2 cellular contexts compared by ENCODE assay signal in the genomic region with DNA sequence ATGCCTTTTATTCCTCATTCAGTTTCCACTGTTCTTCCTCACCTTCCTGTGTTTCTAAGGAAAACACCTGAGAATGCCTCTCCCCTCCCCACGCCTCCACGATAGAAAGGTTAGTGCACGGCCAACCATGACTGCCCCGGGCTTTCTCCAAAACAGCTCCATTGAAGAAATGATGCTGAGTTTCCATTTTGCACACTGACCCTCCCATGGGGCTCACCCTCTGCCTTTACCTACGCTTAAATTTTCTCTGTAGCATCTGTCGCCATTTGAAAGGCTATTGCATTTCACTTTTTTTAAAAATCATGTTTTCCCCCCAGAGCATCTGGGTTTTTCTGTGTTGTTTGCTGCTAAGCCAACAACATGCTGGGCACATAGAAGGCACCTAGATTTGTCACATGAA.
TF ChIP-seq lines count a peak whose summit lies in the region.

No MANE protein-coding gene starts in this region.

TF ChIP-seq in HCT116, 20 proteins besides CTCF, POLR2A, EP300 and RAD21:
- TF ChIP-seq ZNF274 (IDR thresholded peaks at IDR 0.05; ENCODE audit: low read depth, low read length): no peak
- no peak for TF ChIP-seq ELF1 (IDR thresholded peaks at IDR 0.05; ENCODE audit: borderline replicate concordance, low read depth)
- TF ChIP-seq EGR1 (IDR thresholded peaks at IDR 0.05; ENCODE audit: low read depth): no peak
- TF ChIP-seq, protein P1, sequence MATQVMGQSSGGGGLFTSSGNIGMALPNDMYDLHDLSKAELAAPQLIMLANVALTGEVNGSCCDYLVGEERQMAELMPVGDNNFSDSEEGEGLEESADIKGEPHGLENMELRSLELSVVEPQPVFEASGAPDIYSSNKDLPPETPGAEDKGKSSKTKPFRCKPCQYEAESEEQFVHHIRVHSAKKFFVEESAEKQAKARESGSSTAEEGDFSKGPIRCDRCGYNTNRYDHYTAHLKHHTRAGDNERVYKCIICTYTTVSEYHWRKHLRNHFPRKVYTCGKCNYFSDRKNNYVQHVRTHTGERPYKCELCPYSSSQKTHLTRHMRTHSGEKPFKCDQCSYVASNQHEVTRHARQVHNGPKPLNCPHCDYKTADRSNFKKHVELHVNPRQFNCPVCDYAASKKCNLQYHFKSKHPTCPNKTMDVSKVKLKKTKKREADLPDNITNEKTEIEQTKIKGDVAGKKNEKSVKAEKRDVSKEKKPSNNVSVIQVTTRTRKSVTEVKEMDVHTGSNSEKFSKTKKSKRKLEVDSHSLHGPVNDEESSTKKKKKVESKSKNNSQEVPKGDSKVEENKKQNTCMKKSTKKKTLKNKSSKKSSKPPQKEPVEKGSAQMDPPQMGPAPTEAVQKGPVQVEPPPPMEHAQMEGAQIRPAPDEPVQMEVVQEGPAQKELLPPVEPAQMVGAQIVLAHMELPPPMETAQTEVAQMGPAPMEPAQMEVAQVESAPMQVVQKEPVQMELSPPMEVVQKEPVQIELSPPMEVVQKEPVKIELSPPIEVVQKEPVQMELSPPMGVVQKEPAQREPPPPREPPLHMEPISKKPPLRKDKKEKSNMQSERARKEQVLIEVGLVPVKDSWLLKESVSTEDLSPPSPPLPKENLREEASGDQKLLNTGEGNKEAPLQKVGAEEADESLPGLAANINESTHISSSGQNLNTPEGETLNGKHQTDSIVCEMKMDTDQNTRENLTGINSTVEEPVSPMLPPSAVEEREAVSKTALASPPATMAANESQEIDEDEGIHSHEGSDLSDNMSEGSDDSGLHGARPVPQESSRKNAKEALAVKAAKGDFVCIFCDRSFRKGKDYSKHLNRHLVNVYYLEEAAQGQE (IDR thresholded peaks at IDR 0.05; ENCODE audit: low read depth): no peak

TF ChIP-seq in IMR-90, 13 proteins besides CTCF, POLR2A, EP300 and RAD21:
- no peak for TF ChIP-seq MAZ (IDR thresholded peaks at IDR 0.05; ENCODE audit: borderline replicate concordance, low read depth, low read length)
- TF ChIP-seq CEBPB (IDR thresholded peaks at IDR 0.05; ENCODE audit: low read depth, low read length): no peak
- no peak for TF ChIP-seq RCOR1 (IDR thresholded peaks at IDR 0.05; ENCODE audit: insufficient replicate concordance, low read length)
- TF ChIP-seq, protein P2, sequence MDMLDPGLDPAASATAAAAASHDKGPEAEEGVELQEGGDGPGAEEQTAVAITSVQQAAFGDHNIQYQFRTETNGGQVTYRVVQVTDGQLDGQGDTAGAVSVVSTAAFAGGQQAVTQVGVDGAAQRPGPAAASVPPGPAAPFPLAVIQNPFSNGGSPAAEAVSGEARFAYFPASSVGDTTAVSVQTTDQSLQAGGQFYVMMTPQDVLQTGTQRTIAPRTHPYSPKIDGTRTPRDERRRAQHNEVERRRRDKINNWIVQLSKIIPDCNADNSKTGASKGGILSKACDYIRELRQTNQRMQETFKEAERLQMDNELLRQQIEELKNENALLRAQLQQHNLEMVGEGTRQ (IDR thresholded peaks at IDR 0.05; ENCODE audit: low read depth, low read length): no peak
- TF ChIP-seq, protein P3, sequence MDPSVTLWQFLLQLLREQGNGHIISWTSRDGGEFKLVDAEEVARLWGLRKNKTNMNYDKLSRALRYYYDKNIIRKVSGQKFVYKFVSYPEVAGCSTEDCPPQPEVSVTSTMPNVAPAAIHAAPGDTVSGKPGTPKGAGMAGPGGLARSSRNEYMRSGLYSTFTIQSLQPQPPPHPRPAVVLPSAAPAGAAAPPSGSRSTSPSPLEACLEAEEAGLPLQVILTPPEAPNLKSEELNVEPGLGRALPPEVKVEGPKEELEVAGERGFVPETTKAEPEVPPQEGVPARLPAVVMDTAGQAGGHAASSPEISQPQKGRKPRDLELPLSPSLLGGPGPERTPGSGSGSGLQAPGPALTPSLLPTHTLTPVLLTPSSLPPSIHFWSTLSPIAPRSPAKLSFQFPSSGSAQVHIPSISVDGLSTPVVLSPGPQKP (IDR thresholded peaks at IDR 0.05; ENCODE audit: borderline replicate concordance, low read depth, low read length): no peak
- no peak for TF ChIP-seq MAFK (IDR thresholded peaks at IDR 0.05; ENCODE audit: low read depth, low read length)
- TF ChIP-seq NFE2L2 (IDR thresholded peaks at IDR 0.05; ENCODE audit: low read depth, low read length): no peak
- TF ChIP-seq FOS (IDR thresholded peaks at IDR 0.05; ENCODE audit: low read depth, low read length): no peak
- no peak for TF ChIP-seq BHLHE40 (IDR thresholded peaks at IDR 0.05; ENCODE audit: low read depth, low read length)
